In genomic region chr1:6098303-6099215, GRCh38 we compare ENCODE assay signal across 1 cellular context.
TF ChIP-seq lines count a peak whose summit lies in the region.

No MANE protein-coding gene starts in this region.

TF ChIP-seq in GM23338, 12 proteins besides CTCF, POLR2A, EP300 and RAD21 (continued from another document):
- TF ChIP-seq ZNF462 (CRISPR knock-in tag; IDR thresholded peaks at IDR 0.05) (no peak), POLR2AphosphoS5 (IDR thresholded peaks at IDR 0.05; ENCODE audit: low read depth) (no peak), ZNF114 (CRISPR knock-in tag; IDR thresholded peaks at IDR 0.05) (no peak)
